In the genomic region with DNA sequence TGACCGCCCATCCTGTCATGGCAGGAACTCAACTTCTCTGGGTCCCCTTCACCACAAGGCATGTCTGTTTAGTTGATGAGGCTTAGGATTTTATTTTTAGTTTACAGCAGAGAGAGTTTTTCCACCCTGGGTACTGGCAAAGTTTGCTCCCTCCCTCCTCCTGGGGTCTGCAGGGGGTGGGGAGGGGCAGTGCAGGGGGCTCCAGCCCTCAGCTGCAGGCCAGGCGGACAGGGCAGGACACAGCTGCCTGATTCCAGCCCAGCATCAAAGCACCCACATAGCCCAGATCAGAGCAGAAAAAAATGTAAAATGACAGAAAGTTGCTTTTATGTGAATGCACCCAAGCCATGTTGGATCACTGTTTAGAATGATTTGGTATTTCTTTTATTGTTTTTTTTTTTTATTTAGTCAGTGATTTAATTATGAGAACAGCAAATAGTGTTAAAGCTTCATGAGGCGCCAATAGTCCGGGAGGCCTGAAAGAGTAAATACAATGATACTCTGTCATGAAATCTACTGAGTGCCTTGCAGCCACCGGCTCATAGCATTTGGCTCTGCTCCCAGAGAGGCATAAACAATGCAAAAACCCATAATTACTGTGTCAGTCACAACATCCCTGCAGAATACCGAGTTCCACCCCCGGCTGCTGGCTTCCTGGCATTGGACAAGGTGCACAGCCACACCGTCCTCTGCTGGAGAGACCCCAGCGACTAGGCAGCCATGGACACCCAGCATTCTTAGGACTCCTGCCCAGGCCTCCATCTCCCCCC, we compare ENCODE assay signal across 11 cellular contexts.
DNase-seq lines count a peak whose midpoint lies in the region; ATAC-seq and TF ChIP-seq lines count a peak whose summit lies in the region.
"Had no signal": no experiment of that assay in that cellular context is flagged by ENCODE, and none has a peak within 500 bp of the region (broad histone marks: within the 10 kb centered on the region; RNA-seq: fewer than 3 reads in every experiment).

No MANE protein-coding gene starts in this region.

- ATAC-seq in Right ventricle myocardium superior (ENCODE audit: poor library complexity) (peak; percentile 56), Right ventricle myocardium inferior (no peak)
- ATAC-seq: esophagus mucosa had no signal

- TF ChIP-seq POLR2A in esophagus squamous epithelium (IDR thresholded peaks at IDR 0.05), result no peak

- intact Hi-C loops in Right ventricle myocardium superior (cut with DNase I), result no loop called here
- intact Hi-C loops in Right ventricle myocardium inferior (cut with DNase I), result no loop called here
- intact Hi-C loops in esophagus squamous epithelium (cut with DNase I), result no loop called here

- no peaks in the 10 kb centered on the region for H3K36me3 ChIP-seq in esophagus squamous epithelium
- H3K36me3 ChIP-seq: BE2C had no signal

- H3K27me3 ChIP-seq in esophagus squamous epithelium, result no peaks in the 10 kb centered on the region
- H3K27me3 ChIP-seq: BE2C had no signal

- TF ChIP-seq CTCF in VCaP (conservative IDR thresholded peaks at IDR 0.05) (peak; percentile 65), esophagus squamous epithelium (IDR thresholded peaks at IDR 0.05) (no peak)

- no peak for DNase-seq in Right ventricle myocardium superior
- DNase-seq in Right ventricle myocardium inferior (ENCODE audit: missing footprints), result no peak
- DNase-seq in iPS-NIHi11 (ENCODE audit: low spot score), result peak; percentile 55
- peak; percentile 64 for DNase-seq in ureter (ENCODE audit: low spot score)
- no peak for DNase-seq in EL
- DNase-seq in esophagus squamous epithelium (lab: John Stamatoyannopoulos, UW), result no peak
- no peak for DNase-seq in NCI-H2171 (lab: John Stamatoyannopoulos, UW)
- DNase-seq: BE2C; NK-92 treated with Interleukin-12 subunit alpha and Interleukin-12 subunit beta, amount 100 ng/mL, for 24 hours had no signal

- H3K27ac ChIP-seq in VCaP, result peak overlapping the region; percentile 99
- H3K27ac ChIP-seq in esophagus squamous epithelium, result no peak overlapping the region

- peaks cover 0 to 10% (median 0%) of the 10 kb centered on the region in 3 donors for H3K4me1 ChIP-seq in esophagus squamous epithelium
- H3K4me1 ChIP-seq: BE2C had no signal

- WGBS in esophagus squamous epithelium, 2 donors, result 16 to 38% methylated on average over 5 to 8 of the region's 9 CpGs

- peaks cover 0 to 9% (median 0%) of the 10 kb centered on the region in 3 donors for H3K9me3 ChIP-seq in esophagus squamous epithelium

- no peak overlapping the region for H3K4me3 ChIP-seq in esophagus squamous epithelium

Comparison
In these comparisons a context has a peak if more than half of its experiments do, and no peak if none do; other contexts are left out.
1. DNase-seq: peak in iPS-NIHi11 (single experiment) and ureter (single experiment); none in Right ventricle myocardium superior (single experiment), Right ventricle myocardium inferior (single experiment), EL (single experiment), esophagus squamous epithelium (single experiment) and NCI-H2171 (single experiment).